In the genomic region with DNA sequence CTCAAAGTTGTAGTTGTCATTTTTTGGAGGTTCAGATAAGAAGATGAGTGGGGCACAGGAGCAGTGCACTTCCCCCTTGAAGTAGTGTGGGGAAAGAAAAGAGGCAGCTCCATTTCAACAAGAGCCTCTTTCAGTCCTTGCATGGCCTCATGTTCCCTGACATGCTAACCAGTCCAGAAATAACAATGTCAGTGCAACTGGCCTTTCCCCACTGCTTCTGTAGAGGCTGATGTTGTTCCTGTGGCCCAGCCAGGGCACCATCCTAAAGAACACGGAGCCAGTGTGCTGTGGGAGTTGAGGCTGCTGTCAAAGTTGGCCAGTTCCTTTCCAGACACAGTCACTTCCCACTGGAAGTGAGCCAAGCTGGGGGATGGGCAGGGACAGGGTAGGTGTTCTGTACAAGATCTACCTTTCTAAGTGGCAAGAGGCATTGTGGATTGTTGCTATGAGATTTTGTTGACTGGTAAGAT, we compare ENCODE assay signal across 10 cellular contexts.
A peak's percentile ranks its signal among the peaks of the same experiment; 100 is the strongest.
DNase-seq lines count a peak whose midpoint lies in the region; ATAC-seq and TF ChIP-seq lines count a peak whose summit lies in the region.
"Had no signal": no experiment of that assay in that cellular context is flagged by ENCODE, and none has a peak within 500 bp of the region (broad histone marks: within the 10 kb centered on the region; RNA-seq: fewer than 3 reads in every experiment).

No MANE protein-coding gene starts in this region.

- H3K9me3 Mint-ChIP-seq in naive thymus-derived CD4-positive, alpha-beta T cell: peaks cover 0 to 5% (median 0%) of the 10 kb centered on the region in 11 donors
- H3K9me3 Mint-ChIP-seq: stimulated activated effector memory CD8-positive, alpha-beta T cell treated with anti-CD3 and anti-CD28 coated beads, Interleukin-12 subunit alpha, Interleukin-12 subunit beta, amount 100 ng/mL, for 72 hours had no signal

- H3K9me2 ChIP-seq in Loucy (replicated peaks; ENCODE audit: low read depth, low read length): no peaks in the 10 kb centered on the region

- ATAC-seq in naive thymus-derived CD4-positive, alpha-beta T cell: no peak
- ATAC-seq in GM18498 (IDR thresholded peaks at IDR 0.05; ENCODE audit: unreplicated experiment): no peak
- ATAC-seq in HG03025 (IDR thresholded peaks at IDR 0.05; ENCODE audit: low FRiP score, unreplicated experiment): no peak
- ATAC-seq: stimulated activated effector memory CD8-positive, alpha-beta T cell treated with anti-CD3 and anti-CD28 coated beads, Interleukin-12 subunit alpha, Interleukin-12 subunit beta, amount 100 ng/mL, for 72 hours had no signal

- CTCF ChIA-PET in naive thymus-derived CD4-positive, alpha-beta T cell (lab: Charles Lee): no interaction called here

- DNase-seq in BE2C: peak; percentile 73
- DNase-seq in dermis blood vessel endothelial cell: peak; percentile 77
- no peak for DNase-seq in naive thymus-derived CD4-positive, alpha-beta T cell
- no peak for DNase-seq in stimulated activated naive CD4-positive, alpha-beta T cell treated with Interleukin-2 at 50 U/mL for 16 hours (lab: John Stamatoyannopoulos, UW)
- no peak for DNase-seq in stimulated activated CD4-positive, alpha-beta T cell treated with anti-CD3 and anti-CD28 coated beads, Interleukin-12 subunit alpha, Interleukin-12 subunit beta, amount 100 ng/mL, for 4 hours
- DNase-seq: NCI-H2081 treated with DMSO at 0.1 percent for 48 hours had no signal

- intact Hi-C loops in naive thymus-derived CD4-positive, alpha-beta T cell (cut with micrococcal nuclease): loop anchor here (1.0 to 10.0 kb wide), 3 partner anchors 10 to 764 kb away; no protein-coding TSS in a partner anchor

- no peak overlapping the region for H3K4me3 ChIP-seq in BE2C (ENCODE audit: low read depth, low read length)
- H3K4me3 ChIP-seq in Loucy (ENCODE audit: low read length, poor library complexity, severe bottlenecking): no peak overlapping the region
- no peak overlapping the region for H3K4me3 ChIP-seq in naive thymus-derived CD4-positive, alpha-beta T cell (ENCODE audit: low read length)

- H3K27me3 Mint-ChIP-seq in naive thymus-derived CD4-positive, alpha-beta T cell: peaks cover 0 to 3% (median 0%) of the 10 kb centered on the region in 5 donors

- peaks cover 23% of the 10 kb centered on the region for H3K4me1 ChIP-seq in BE2C
- H3K4me1 ChIP-seq in Loucy (ENCODE audit: insufficient read depth, low read length, poor library complexity, severe bottlenecking): peaks cover 44% of the 10 kb centered on the region
- peaks cover 0 to 25% of the 10 kb centered on the region in 2 donors for H3K4me1 ChIP-seq in naive thymus-derived CD4-positive, alpha-beta T cell (ENCODE audit: control insufficient read depth in 2 of 2, insufficient read depth in 2 of 2, low read length in 2 of 2)

- H3K27ac Mint-ChIP-seq in naive thymus-derived CD4-positive, alpha-beta T cell: peak overlapping the region in 6 of 9 donors; percentile 24 to 90 (median 75)

- H4K20me1 ChIP-seq in Loucy (ENCODE audit: insufficient read depth, low read length, poor library complexity, severe bottlenecking): no peaks in the 10 kb centered on the region

- H2AFZ ChIP-seq in Loucy (ENCODE audit: low read length): 0 out of 2 replicates have a peak overlapping the region, but pooled peaks have one; percentile 7

- POLR2A ChIA-PET in naive thymus-derived CD4-positive, alpha-beta T cell (lab: Charles Lee): no interaction called here

- H3K4me1 Mint-ChIP-seq in naive thymus-derived CD4-positive, alpha-beta T cell: peaks cover 35 to 62% (median 54%) of the 10 kb centered on the region in 7 donors

- H3K36me3 ChIP-seq in BE2C (no peaks in the 10 kb centered on the region), Loucy (ENCODE audit: insufficient read depth, low read length) (no peaks in the 10 kb centered on the region)
- H3K36me3 ChIP-seq in naive thymus-derived CD4-positive, alpha-beta T cell (ENCODE audit: control insufficient read depth in 2 of 3, insufficient read depth in 3 of 3, low read length in 3 of 3): no peaks in the 10 kb centered on the region

- TF ChIP-seq CTCF in BE2C (IDR thresholded peaks at IDR 0.05; ENCODE audit: low read depth, low read length): no peak
- no peak for TF ChIP-seq CTCF in Loucy (conservative IDR thresholded peaks at IDR 0.05; ENCODE audit: low read length)

- H3K36me3 Mint-ChIP-seq in naive thymus-derived CD4-positive, alpha-beta T cell: peaks cover 0 to 28% (median 0%) of the 10 kb centered on the region in 5 donors
- H3K36me3 Mint-ChIP-seq: stimulated activated effector memory CD8-positive, alpha-beta T cell treated with anti-CD3 and anti-CD28 coated beads, Interleukin-12 subunit alpha, Interleukin-12 subunit beta, amount 100 ng/mL, for 72 hours had no signal

- H3K4me3 Mint-ChIP-seq in naive thymus-derived CD4-positive, alpha-beta T cell: peak overlapping the region in 5 of 10 donors; percentile 1 to 75 (median 49)
- H3K4me3 Mint-ChIP-seq: stimulated activated effector memory CD8-positive, alpha-beta T cell treated with anti-CD3 and anti-CD28 coated beads, Interleukin-12 subunit alpha, Interleukin-12 subunit beta, amount 100 ng/mL, for 72 hours had no signal

- H3F3A ChIP-seq in Loucy (ENCODE audit: low read depth): no peaks in the 10 kb centered on the region

- no peak overlapping the region for H3K27ac ChIP-seq in naive thymus-derived CD4-positive, alpha-beta T cell (ENCODE audit: low read depth, low read length)

- H3K4me2 ChIP-seq in Loucy (ENCODE audit: low read depth, low read length, poor library complexity, severe bottlenecking): no peak overlapping the region

- H3K9ac ChIP-seq in Loucy (ENCODE audit: low read depth, low read length, poor library complexity, severe bottlenecking): no peak overlapping the region

- H3K9me3 ChIP-seq in BE2C (no peaks in the 10 kb centered on the region), Loucy (ENCODE audit: insufficient read depth, low read depth, low read length) (no peaks in the 10 kb centered on the region)
- no peaks in the 10 kb centered on the region for H3K9me3 ChIP-seq in naive thymus-derived CD4-positive, alpha-beta T cell (ENCODE audit: control insufficient read depth in 2 of 3, low read length in 3 of 3)

- H3K27me3 ChIP-seq in BE2C: no peaks in the 10 kb centered on the region
- no peaks in the 10 kb centered on the region for H3K27me3 ChIP-seq in Loucy (ENCODE audit: insufficient read depth, low read length, poor library complexity, severe bottlenecking)
- H3K27me3 ChIP-seq in naive thymus-derived CD4-positive, alpha-beta T cell (ENCODE audit: control insufficient read depth in 2 of 2, insufficient read depth in 2 of 2, low read length in 2 of 2): no peaks in the 10 kb centered on the region

- H3K79me2 ChIP-seq in Loucy (ENCODE audit: insufficient read depth, low read length): no peaks in the 10 kb centered on the region

Comparison
In these comparisons a context has a peak if more than half of its experiments do, and no peak if none do; other contexts are left out.
1. DNase-seq: peak in BE2C (single experiment) and dermis blood vessel endothelial cell (single experiment); none in naive thymus-derived CD4-positive, alpha-beta T cell (0 of 9), stimulated activated naive CD4-positive, alpha-beta T cell treated with Interleukin-2 at 50 U/mL for 16 hours (single experiment) and stimulated activated CD4-positive, alpha-beta T cell treated with anti-CD3 and anti-CD28 coated beads, Interleukin-12 subunit alpha, Interleukin-12 subunit beta, amount 100 ng/mL, for 4 hours (single experiment).